Comparison of ENCODE assay signal across 8 cellular contexts in the genomic region with DNA sequence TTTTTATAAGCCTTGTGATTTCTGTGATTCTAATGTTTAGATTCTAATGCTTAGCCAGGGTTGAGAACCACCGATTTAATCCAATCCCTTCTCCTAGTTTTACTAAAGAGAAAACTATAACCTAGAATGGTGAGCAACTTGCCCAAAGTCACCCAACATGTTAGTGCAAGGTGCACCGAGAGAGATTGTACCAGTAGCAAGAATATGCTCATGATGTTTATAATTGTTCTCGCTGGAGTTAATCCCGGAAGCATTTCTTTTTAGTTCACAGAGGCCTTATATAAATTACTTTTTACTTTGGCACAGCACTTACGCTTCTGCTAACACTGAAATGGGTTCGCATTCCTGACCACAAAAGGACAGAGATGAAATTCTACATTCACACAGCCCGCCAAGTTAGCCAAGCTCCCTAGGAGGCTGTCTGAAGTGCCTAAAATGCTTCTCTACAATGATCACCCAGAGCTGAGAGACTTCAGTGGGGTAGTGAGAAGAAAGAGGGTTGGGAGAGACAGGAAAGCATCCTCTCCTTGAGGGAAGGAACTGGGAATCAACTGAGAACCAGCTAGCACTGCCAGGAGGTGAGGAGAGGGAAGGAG. TPM values are rescaled to one million over a fixed set of nuclear protein-coding genes. Genes with fewer than 3 reads are reported as not detected.
DNase-seq lines count a peak whose midpoint lies in the region; ATAC-seq and TF ChIP-seq lines count a peak whose summit lies in the region.

No MANE protein-coding gene starts in this region.

- H3K9me2 ChIP-seq in Karpas-422 (replicated peaks; ENCODE audit: insufficient read depth, low read length): no peaks in the 10 kb centered on the region

- peak overlapping the region; percentile 91 to 93 (median 92) for H3K27ac Mint-ChIP-seq in nephron

- H3K4me1 ChIP-seq in BLaER1 treated with 17β-estradiol and CSF1 and Interleukin-3, amounts not matched to agents 10 nM and 100 nM: peaks cover 41 to 49% (median 47%) of the 10 kb centered on the region in 10 experiments
- peaks cover 34% of the 10 kb centered on the region for H3K4me1 ChIP-seq in Karpas-422 (ENCODE audit: low read length)

- H3K27me3 ChIP-seq in BLaER1 treated with 17β-estradiol and CSF1 and Interleukin-3, amounts not matched to agents 10 nM and 100 nM: peaks cover 0 to 24% (median 0%) of the 10 kb centered on the region in 11 experiments; a peak in 5 of 22 replicates
- H3K27me3 ChIP-seq in Karpas-422 (ENCODE audit: low read length): no peaks in the 10 kb centered on the region

- H3K4me3 ChIP-seq in BLaER1 treated with 17β-estradiol and CSF1 and Interleukin-3, amounts not matched to agents 10 nM and 100 nM: peak overlapping the region; percentile 61 to 90 (median 78); a peak in 18 of 20 replicates
- H3K4me3 ChIP-seq in Karpas-422 (ENCODE audit: low read length) (peak overlapping the region; percentile 74), coronary artery (peak overlapping the region; percentile 83)

- H3K27ac ChIP-seq in BLaER1 treated with 17β-estradiol and CSF1 and Interleukin-3, amounts not matched to agents 10 nM and 100 nM: peak overlapping the region; percentile 83 to 94 (median 89); a peak in 20 of 22 replicates
- no peak overlapping the region for H3K27ac ChIP-seq in Karpas-422 (ENCODE audit: low read length)
- H3K27ac ChIP-seq in coronary artery: peak overlapping the region; percentile 73 to 96

- peaks cover 65% of the 10 kb centered on the region for H3K4me1 Mint-ChIP-seq in nephron

- no peak for TF ChIP-seq CTCF in coronary artery (IDR thresholded peaks at IDR 0.05)
- no peak for TF ChIP-seq CTCF in nephron (IDR thresholded peaks at IDR 0.05; ENCODE audit: unreplicated experiment in 3 of 3)

- ATAC-seq in GM18873 (IDR thresholded peaks at IDR 0.05; ENCODE audit: low FRiP score, unreplicated experiment) (no peak), HG02870 (IDR thresholded peaks at IDR 0.05; ENCODE audit: unreplicated experiment) (no peak), GM18502 (IDR thresholded peaks at IDR 0.05; ENCODE audit: poor library complexity, unreplicated experiment) (no peak)

- H3K36me3 ChIP-seq in BLaER1 treated with 17β-estradiol and CSF1 and Interleukin-3, amounts not matched to agents 10 nM and 100 nM: peaks cover 0 to 18% (median 15%) of the 10 kb centered on the region in 11 experiments; a peak in 15 of 22 replicates
- no peaks in the 10 kb centered on the region for H3K36me3 ChIP-seq in Karpas-422 (ENCODE audit: insufficient read depth, low read length)

- H3K79me2 ChIP-seq in Karpas-422 (ENCODE audit: low read length): peaks cover 25% of the 10 kb centered on the region

- no peaks in the 10 kb centered on the region for H3K9me3 ChIP-seq in BLaER1 treated with 17β-estradiol and CSF1 and Interleukin-3, amounts not matched to agents 10 nM and 100 nM (replicated peaks in 1 of 11)
- no peaks in the 10 kb centered on the region for H3K9me3 ChIP-seq in Karpas-422 (ENCODE audit: low read length)

- H4K20me1 ChIP-seq in BLaER1 treated with 17β-estradiol and CSF1 and Interleukin-3, amounts not matched to agents 10 nM and 100 nM: peaks cover 0 to 35% (median 0%) of the 10 kb centered on the region in 11 experiments; a peak in 4 of 22 replicates
- no peaks in the 10 kb centered on the region for H4K20me1 ChIP-seq in Karpas-422 (ENCODE audit: insufficient read depth, low read depth, low read length)

- H3K4me2 ChIP-seq in BLaER1 treated with 17β-estradiol and CSF1 and Interleukin-3, amounts not matched to agents 10 nM and 100 nM: peak overlapping the region; percentile 81 to 98 (median 94)
- peak overlapping the region; percentile 95 for H3K4me2 ChIP-seq in Karpas-422 (ENCODE audit: low read depth, low read length, poor library complexity, severe bottlenecking)

- peak overlapping the region; percentile 82 to 91 (median 88); a peak in 18 of 22 replicates for H3K9ac ChIP-seq in BLaER1 treated with 17β-estradiol and CSF1 and Interleukin-3, amounts not matched to agents 10 nM and 100 nM
- H3K9ac ChIP-seq in Karpas-422 (ENCODE audit: low read length): peak overlapping the region; percentile 84

- peak overlapping the region; percentile 89 to 94 (median 92) for H3K4me3 Mint-ChIP-seq in nephron

- H3K9me3 Mint-ChIP-seq in nephron: no peaks in the 10 kb centered on the region

- peak overlapping the region; percentile 81 for H2AFZ ChIP-seq in Karpas-422 (ENCODE audit: low read length)

- H3K36me3 Mint-ChIP-seq in nephron (ENCODE audit: low read depth): no peaks in the 10 kb centered on the region

- DNase-seq in Karpas-422 (no peak), coronary artery (ENCODE audit: low spot score) (no peak), cerebellum (ENCODE audit: low spot score) (no peak)

- H3K27me3 Mint-ChIP-seq in nephron (ENCODE audit: low read depth): peaks cover 10% of the 10 kb centered on the region

RNA-seq across cellular contexts. Expression of gene BLOC1S1, which starts 0.6 kb away (rescaled TPM):
- 83.4 and 191 TPM in 2 replicates for total RNA-seq in Karpas-422 (2014; rRNA removed; shearing (Covaris generic); ENCODE audit: low replicate concordance)
- total RNA-seq in cerebellum: 16.0 TPM

RNA-seq across cellular contexts. Expression of gene RDH5, which starts 4.9 kb away (rescaled TPM):
- 12.4 and 12.8 TPM in 2 replicates for total RNA-seq in Karpas-422 (2014; rRNA removed; shearing (Covaris generic); ENCODE audit: low replicate concordance)
- total RNA-seq in cerebellum: 8.6 TPM

RNA-seq across cellular contexts. Expression of gene ITGA7, which starts 7.6 kb away (rescaled TPM):
- total RNA-seq in Karpas-422 (2014; rRNA removed; shearing (Covaris generic); ENCODE audit: low replicate concordance): 0.78 and 2.6 TPM in 2 replicates
- total RNA-seq in cerebellum: 32.1 TPM

RNA-seq across cellular contexts. Expression of gene CD63, which starts 13.5 kb away (rescaled TPM):
- total RNA-seq in Karpas-422 (2014; rRNA removed; shearing (Covaris generic); ENCODE audit: low replicate concordance): 150 and 266 TPM in 2 replicates
- total RNA-seq in cerebellum: 135 TPM

RNA-seq across cellular contexts. Expression of gene GDF11, which starts 27.7 kb away (rescaled TPM):
- 2.9 and 7.8 TPM in 2 replicates for total RNA-seq in Karpas-422 (2014; rRNA removed; shearing (Covaris generic); ENCODE audit: low replicate concordance)
- 11.8 TPM for total RNA-seq in cerebellum
